ENCODE assay signal across 11 cellular contexts in the genomic region with DNA sequence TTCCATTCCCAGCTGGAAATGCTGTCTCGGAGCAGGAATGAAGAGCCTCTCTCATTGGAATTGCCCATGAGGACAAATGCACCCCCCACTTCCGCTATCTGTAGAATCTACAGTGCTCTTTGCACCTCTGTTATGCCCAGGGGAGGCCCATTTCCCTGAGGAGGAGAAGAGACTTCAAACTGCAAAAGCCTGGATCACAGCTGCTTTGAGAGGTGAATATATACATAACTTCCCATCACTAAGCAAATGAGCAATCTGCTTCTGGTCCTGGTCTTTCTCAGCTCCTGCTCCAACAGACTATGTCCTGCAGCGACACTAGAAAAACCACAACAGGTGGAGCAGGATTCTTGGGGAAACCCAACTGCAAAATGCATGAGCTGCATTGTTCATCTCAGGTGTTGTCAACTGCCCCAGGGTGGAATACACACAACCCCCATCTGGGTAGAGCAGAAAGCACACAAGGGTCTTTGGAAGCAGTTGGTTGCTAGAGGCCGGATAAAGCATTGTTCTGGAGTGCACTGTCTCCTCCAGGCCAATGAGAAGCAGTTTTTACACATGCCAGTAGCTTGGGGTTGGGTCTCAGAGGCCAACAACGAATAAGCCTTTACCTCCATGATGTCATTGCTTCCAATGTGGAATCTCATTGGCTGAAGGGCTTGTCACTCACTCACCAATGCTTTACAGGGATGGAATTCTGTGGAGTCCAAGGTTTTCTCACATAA.
DNase-seq lines count a peak whose midpoint lies in the region; ATAC-seq lines count a peak whose summit lies in the region.
"Had no signal": no experiment of that assay in that cellular context is flagged by ENCODE, and none has a peak within 500 bp of the region (broad histone marks: within the 10 kb centered on the region; RNA-seq: fewer than 3 reads in every experiment).

No MANE protein-coding gene starts in this region.

- ATAC-seq in HG02970 (IDR thresholded peaks at IDR 0.05; ENCODE audit: low FRiP score, unreplicated experiment): no peak
- no peak for ATAC-seq in activated T-helper 17 cell treated with anti-CD3 and anti-CD28 coated beads, Interleukin-2, amount 50 U/mL, for 72 hours (replicated peaks)

- H3K27me3 Mint-ChIP-seq in activated T-helper 17 cell treated with anti-CD3 and anti-CD28 coated beads, Interleukin-2, amount 50 U/mL, for 72 hours: no peaks in the 10 kb centered on the region

- H3K4me1 Mint-ChIP-seq in activated T-helper 17 cell treated with anti-CD3 and anti-CD28 coated beads, Interleukin-2, amount 50 U/mL, for 72 hours: no peaks in the 10 kb centered on the region

- no peaks in the 10 kb centered on the region for H3K9me3 Mint-ChIP-seq in activated T-helper 17 cell treated with anti-CD3 and anti-CD28 coated beads, Interleukin-2, amount 50 U/mL, for 72 hours

- no peak overlapping the region for H3K27ac Mint-ChIP-seq in activated T-helper 17 cell treated with anti-CD3 and anti-CD28 coated beads, Interleukin-2, amount 50 U/mL, for 72 hours

- DNase-seq in NCI-H1694 (lab: John Stamatoyannopoulos, UW): peak; percentile 28
- no peak for DNase-seq in NCI-H1694 treated with DMSO at 0.1 percent for 48 hours (lab: John Stamatoyannopoulos, UW)
- DNase-seq in NCI-H82 treated with DMSO at 0.1 percent for 48 hours (lab: John Stamatoyannopoulos, UW; ENCODE audit: unreplicated experiment): peak; percentile 37
- peak; percentile 42 for DNase-seq in fibroblast of gingiva (ENCODE audit: low read depth)
- peak; percentile 43 for DNase-seq in retina
- DNase-seq in cardiac septum (ENCODE audit: low spot score): no peak
- DNase-seq: activated gamma-delta T cell treated with Interleukin-2 at 50 U/mL for 16 hours, sigmoid colon, stomach had no signal

- no peak overlapping the region for H3K4me3 Mint-ChIP-seq in activated T-helper 17 cell treated with anti-CD3 and anti-CD28 coated beads, Interleukin-2, amount 50 U/mL, for 72 hours

- H3K36me3 Mint-ChIP-seq in activated T-helper 17 cell treated with anti-CD3 and anti-CD28 coated beads, Interleukin-2, amount 50 U/mL, for 72 hours (ENCODE audit: low read depth): no peaks in the 10 kb centered on the region

- intact Hi-C loops in cardiac septum (cut with DNase I): no loop called here

Comparison
In these comparisons a context has a peak if more than half of its experiments do, and no peak if none do; other contexts are left out.
1. DNase-seq: peak in NCI-H1694 (single experiment), NCI-H82 treated with DMSO at 0.1 percent for 48 hours (single experiment), fibroblast of gingiva (single experiment) and retina (single experiment); none in NCI-H1694 treated with DMSO at 0.1 percent for 48 hours (single experiment) and cardiac septum (single experiment).